ENCODE assay signal across 20 cellular contexts in the genomic region with DNA sequence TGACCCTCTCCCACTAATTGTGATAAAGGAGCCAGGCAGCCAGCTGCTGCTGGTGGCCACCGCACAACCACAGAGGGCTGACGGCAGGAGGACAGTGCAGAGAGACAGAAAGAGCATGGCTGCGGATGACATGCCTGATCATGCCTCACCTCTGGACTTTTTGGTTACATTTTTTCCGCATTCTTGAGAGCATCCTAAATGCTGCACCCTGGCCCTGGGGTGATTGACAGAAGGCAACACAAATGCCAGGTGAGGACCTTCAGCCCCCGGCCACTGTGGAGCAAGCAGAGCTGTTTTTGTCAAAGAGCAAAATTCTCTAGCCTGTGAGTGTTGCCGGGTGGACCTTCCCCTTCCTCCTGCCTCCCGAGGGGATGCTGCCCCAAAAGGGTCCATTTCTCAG.
DNase-seq lines count a peak whose midpoint lies in the region; ATAC-seq and TF ChIP-seq lines count a peak whose summit lies in the region.
"Had no signal": no experiment of that assay in that cellular context is flagged by ENCODE, and none has a peak within 500 bp of the region (broad histone marks: within the 10 kb centered on the region; RNA-seq: fewer than 3 reads in every experiment).

No MANE protein-coding gene starts in this region.

- H3K4me2 ChIP-seq in trophoblast cell (ENCODE audit: low read length) = no peak overlapping the region
- H3K4me2 ChIP-seq: SK-N-SH had no signal

- no peak overlapping the region for H4K12ac ChIP-seq in trophoblast cell (ENCODE audit: low read depth, low read length)

- H3K9me3 Mint-ChIP-seq in CD14-positive monocyte (peaks cover 0 to 4% (median 0%) of the 10 kb centered on the region in 7 donors), brain (peaks cover 0 to 2% (median 0%) of the 10 kb centered on the region in 5 experiments), glutamatergic neuron (ENCODE audit: unreplicated experiment) (peaks cover 2% of the 10 kb centered on the region)

- intact Hi-C loops in CD14-positive monocyte (cut with micrococcal nuclease) = loop anchor here in 1 of 2 donors (5.0 kb wide), 1 partner anchor 35 kb away; no protein-coding TSS in a partner anchor

- peak overlapping the region; percentile 66 for H3K27ac ChIP-seq in trophoblast cell (ENCODE audit: low read depth, low read length)

- peak overlapping the region; percentile 79 for H2BK12ac ChIP-seq in trophoblast cell (ENCODE audit: low read length)

- no peak overlapping the region for H3K9ac ChIP-seq in trophoblast cell (ENCODE audit: low read length)
- H3K9ac ChIP-seq: SK-N-SH had no signal

- H3K4me3 Mint-ChIP-seq in CD14-positive monocyte = peak overlapping the region; percentile 45 to 51
- no peak overlapping the region for H3K4me3 Mint-ChIP-seq in brain
- peak overlapping the region; percentile 32 for H3K4me3 Mint-ChIP-seq in glutamatergic neuron (ENCODE audit: unreplicated experiment)
- H3K4me3 Mint-ChIP-seq: CD4-positive, CD25-positive, alpha-beta regulatory T cell had no signal

- H3K23ac ChIP-seq in trophoblast cell (ENCODE audit: low read length) = no peak overlapping the region

- H3K27ac Mint-ChIP-seq in CD14-positive monocyte (peak overlapping the region in 2 of 7 donors; percentile 60 to 65), brain (peak overlapping the region in 3 of 5 experiments; percentile 11 to 78 (median 53)), glutamatergic neuron (ENCODE audit: unreplicated experiment) (no peak overlapping the region)
- H3K27ac Mint-ChIP-seq: CD4-positive, CD25-positive, alpha-beta regulatory T cell had no signal

- peak overlapping the region; percentile 6 for H3K4ac ChIP-seq in trophoblast cell (ENCODE audit: low read depth, low read length)

- H2BK120ac ChIP-seq in trophoblast cell (ENCODE audit: insufficient read depth, low read length, poor library complexity) = peak overlapping the region; percentile 80

- H3K18ac ChIP-seq in trophoblast cell (ENCODE audit: low read length) = peak overlapping the region; percentile 48

- no peaks in the 10 kb centered on the region for H3K9me3 ChIP-seq in trophoblast cell (ENCODE audit: insufficient read depth, low read depth, low read length)
- H3K9me3 ChIP-seq: HAP-1, SK-N-SH had no signal

- DNase-seq in CD14-positive monocyte (ENCODE audit: low spot score) (no peak), glutamatergic neuron (no peak), trophoblast cell (peak; percentile 42 to 53), AG08396 (ENCODE audit: low spot score) (no peak), epidermal melanocyte (ENCODE audit: insufficient read length, low spot score) (no peak)
- DNase-seq: CD4-positive, CD25-positive, alpha-beta regulatory T cell; DMS53; NCI-H1436; NCI-H2029 treated with DMSO at 0.1 percent for 48 hours; NCI-H2171 treated with DMSO at 0.1 percent for 48 hours; NCI-H446 treated with DMSO at 0.1 percent for 48 hours; NCI-H748 treated with DMSO at 0.1 percent for 48 hours; SK-N-SH had no signal

- H2BK5ac ChIP-seq in trophoblast cell (ENCODE audit: low read depth, low read length, poor library complexity) = peak overlapping the region; percentile 79

- H3K27me3 ChIP-seq in trophoblast cell (ENCODE audit: insufficient read depth, low read length) = no peaks in the 10 kb centered on the region

- H4K91ac ChIP-seq in trophoblast cell (ENCODE audit: low read depth, low read length) = peak overlapping the region; percentile 88

- peak overlapping the region; percentile 57 for H4K8ac ChIP-seq in trophoblast cell (ENCODE audit: low read depth, low read length)

- no CpG with 5 or more reads among the region's 7 CpGs for WGBS in trophoblast cell (ENCODE audit: extremely low coverage, insufficient coverage, insufficient read length)

- peak overlapping the region; percentile 63 for H2AK5ac ChIP-seq in trophoblast cell (ENCODE audit: low read length)

- H3K27me3 Mint-ChIP-seq in CD14-positive monocyte (ENCODE audit: low read depth in 3 of 3) (peaks cover 0 to 5% (median 2%) of the 10 kb centered on the region in 3 donors), brain (peaks cover 14% of the 10 kb centered on the region), glutamatergic neuron (ENCODE audit: unreplicated experiment) (peaks cover 1% of the 10 kb centered on the region)

- H3K14ac ChIP-seq in trophoblast cell (ENCODE audit: low read length) = peak overlapping the region; percentile 53

- no peaks in the 10 kb centered on the region for H3K36me3 ChIP-seq in trophoblast cell (ENCODE audit: control insufficient read depth in 1 of 2, insufficient read depth in 2 of 2, low read length in 2 of 2)
- H3K36me3 ChIP-seq: HAP-1 had no signal

- no peak overlapping the region for H2AFZ ChIP-seq in trophoblast cell (ENCODE audit: insufficient read depth, low read length, poor library complexity)

- peaks cover 26 to 33% of the 10 kb centered on the region in 2 experiments for H3K4me1 ChIP-seq in trophoblast cell (ENCODE audit: control insufficient read depth in 1 of 2, insufficient read depth in 2 of 2, low read length in 2 of 2)
- H3K4me1 ChIP-seq: HAP-1 had no signal

- H3K79me1 ChIP-seq in trophoblast cell (ENCODE audit: low read length) = peaks cover 20% of the 10 kb centered on the region

- H3K4me1 Mint-ChIP-seq in CD14-positive monocyte (peaks cover 61% of the 10 kb centered on the region), brain (peaks cover 33% of the 10 kb centered on the region), glutamatergic neuron (ENCODE audit: low read depth, unreplicated experiment) (peaks cover 7% of the 10 kb centered on the region)
- H3K4me1 Mint-ChIP-seq: CD4-positive, CD25-positive, alpha-beta regulatory T cell had no signal

- H3K36me3 Mint-ChIP-seq in CD14-positive monocyte = peaks cover 0 to 3% of the 10 kb centered on the region in 2 donors
- H3K36me3 Mint-ChIP-seq in brain = no peaks in the 10 kb centered on the region
- no peaks in the 10 kb centered on the region for H3K36me3 Mint-ChIP-seq in glutamatergic neuron (ENCODE audit: unreplicated experiment)
- H3K36me3 Mint-ChIP-seq: CD4-positive, CD25-positive, alpha-beta regulatory T cell had no signal

- no peak overlapping the region for H3K4me3 ChIP-seq in trophoblast cell (ENCODE audit: low read depth, low read length)
- H3K4me3 ChIP-seq: HAP-1, K562 had no signal

- H3K79me2 ChIP-seq in trophoblast cell (ENCODE audit: control insufficient read depth, insufficient read depth, low read length, poor library complexity) = peaks cover 6% of the 10 kb centered on the region

- TF ChIP-seq CTCF in CD14-positive monocyte (IDR thresholded peaks at IDR 0.05) (no peak), brain (conservative IDR thresholded peaks at IDR 0.05) (no peak), glutamatergic neuron (IDR thresholded peaks at IDR 0.05; ENCODE audit: partially characterized antibody, unreplicated experiment) (no peak)

- ATAC-seq in HG03135 (IDR thresholded peaks at IDR 0.05; ENCODE audit: unreplicated experiment) (no peak), GM19328 (IDR thresholded peaks at IDR 0.05; ENCODE audit: unreplicated experiment) (no peak)
- ATAC-seq: K562, Panc1, Right ventricle myocardium inferior had no signal

Comparison
In these comparisons a context has a peak if more than half of its experiments do, and no peak if none do; other contexts are left out.
1. DNase-seq: peak in trophoblast cell (2 of 2); none in CD14-positive monocyte (single experiment), glutamatergic neuron (single experiment), AG08396 (single experiment) and epidermal melanocyte (single experiment).
2. H3K4me3 Mint-ChIP-seq: peak in CD14-positive monocyte (2 of 2) and glutamatergic neuron (single experiment); none in brain (0 of 5).